1 cellular context compared by ENCODE assay signal in genomic region chr15:90054618-90055097, GRCh38.
TF ChIP-seq lines count a peak whose summit lies in the region.

No MANE protein-coding gene starts in this region.

TF ChIP-seq in HepG2, 621 proteins besides CTCF, POLR2A, EP300 and RAD21 (continues in another document):
- no peak for TF ChIP-seq ZNF280D (CRISPR knock-in tag; IDR thresholded peaks at IDR 0.05)
- no peak for TF ChIP-seq SIN3B (IDR thresholded peaks at IDR 0.05; ENCODE audit: low read length)
- TF ChIP-seq ZBTB8A (CRISPR knock-in tag; IDR thresholded peaks at IDR 0.05; ENCODE audit: borderline replicate concordance, low read depth), result no peak
- TF ChIP-seq ZMYM4 (CRISPR knock-in tag; IDR thresholded peaks at IDR 0.05), result 0 out of 2 replicates have a peak, but pooled peaks have one; percentile 15
- no peak for TF ChIP-seq ZNF790 (CRISPR knock-in tag; IDR thresholded peaks at IDR 0.05; ENCODE audit: borderline replicate concordance)
- no peak for TF ChIP-seq FOXP1 (IDR thresholded peaks at IDR 0.05)
- peak; percentile 27 for TF ChIP-seq FOXP1 (CRISPR knock-in tag; IDR thresholded peaks at IDR 0.05)
- TF ChIP-seq ZBTB46 (CRISPR knock-in tag; IDR thresholded peaks at IDR 0.05; ENCODE audit: borderline replicate concordance), result no peak
- TF ChIP-seq PHF21A (CRISPR knock-in tag; IDR thresholded peaks at IDR 0.05), result peak; percentile 77
- no peak for TF ChIP-seq ZNF256 (CRISPR knock-in tag; conservative IDR thresholded peaks at IDR 0.05)
- no peak for TF ChIP-seq IRF1 (CRISPR knock-in tag; IDR thresholded peaks at IDR 0.05; ENCODE audit: low read depth)
- TF ChIP-seq RBFOX2 (IDR thresholded peaks at IDR 0.05; ENCODE audit: low read depth, low read length), result no peak
- 0 out of 2 replicates have a peak, but pooled peaks have one; percentile 45 for TF ChIP-seq CREM (IDR thresholded peaks at IDR 0.05)
- TF ChIP-seq CREM (CRISPR knock-in tag; IDR thresholded peaks at IDR 0.05), result no peak
- TF ChIP-seq ZNF230 (CRISPR knock-in tag; IDR thresholded peaks at IDR 0.05), result no peak
- TF ChIP-seq ATF7 (IDR thresholded peaks at IDR 0.05), result no peak
- TF ChIP-seq ATF7 (CRISPR knock-in tag; IDR thresholded peaks at IDR 0.05), result no peak
- no peak for TF ChIP-seq IRF2 (CRISPR knock-in tag; IDR thresholded peaks at IDR 0.05)
- TF ChIP-seq AHR (CRISPR knock-in tag; IDR thresholded peaks at IDR 0.05), result no peak; the same call in 1 of the 2 replicates
- TF ChIP-seq HOXA5 (CRISPR knock-in tag; IDR thresholded peaks at IDR 0.05), result no peak
- TF ChIP-seq JUN (CRISPR knock-in tag; IDR thresholded peaks at IDR 0.05), result no peak
- no peak for TF ChIP-seq MEF2D (CRISPR knock-in tag; IDR thresholded peaks at IDR 0.05)
- no peak for TF ChIP-seq ZNF766 (CRISPR knock-in tag; IDR thresholded peaks at IDR 0.05; ENCODE audit: borderline replicate concordance)
- TF ChIP-seq STAT6 (CRISPR knock-in tag; IDR thresholded peaks at IDR 0.05; ENCODE audit: borderline replicate concordance), result no peak
- TF ChIP-seq NKX3-1 (CRISPR knock-in tag; IDR thresholded peaks at IDR 0.05), result no peak
- no peak for TF ChIP-seq MXI1 (IDR thresholded peaks at IDR 0.05; ENCODE audit: borderline replicate concordance, low read depth, low read length)
- no peak for TF ChIP-seq HBP1 (CRISPR knock-in tag; IDR thresholded peaks at IDR 0.05; ENCODE audit: low read depth)
- no peak for TF ChIP-seq RORA (CRISPR knock-in tag; IDR thresholded peaks at IDR 0.05)
- TF ChIP-seq CBX1 (IDR thresholded peaks at IDR 0.05; ENCODE audit: low read depth), result no peak
- no peak for TF ChIP-seq NR0B2 (CRISPR knock-in tag; IDR thresholded peaks at IDR 0.05)
- TF ChIP-seq ZNF430 (CRISPR knock-in tag; IDR thresholded peaks at IDR 0.05), result 0 out of 2 replicates have a peak, but pooled peaks have one; percentile 58
- TF ChIP-seq HMG20A (CRISPR knock-in tag; IDR thresholded peaks at IDR 0.05; ENCODE audit: borderline replicate concordance), result peak; percentile 16; the same call in 1 of the 2 replicates
- TF ChIP-seq NCOA5 (CRISPR knock-in tag; IDR thresholded peaks at IDR 0.05), result no peak
- no peak for TF ChIP-seq ZNF737 (CRISPR knock-in tag; IDR thresholded peaks at IDR 0.05; ENCODE audit: borderline replicate concordance)
- no peak; the same call in 1 of the 2 replicates for TF ChIP-seq MED13 (CRISPR knock-in tag; IDR thresholded peaks at IDR 0.05)
- TF ChIP-seq ZNF253 (CRISPR knock-in tag; IDR thresholded peaks at IDR 0.05; ENCODE audit: borderline replicate concordance), result no peak
- TF ChIP-seq TIGD3 (CRISPR knock-in tag; IDR thresholded peaks at IDR 0.05; ENCODE audit: borderline replicate concordance), result no peak
- TF ChIP-seq THYN1 (CRISPR knock-in tag; IDR thresholded peaks at IDR 0.05; ENCODE audit: borderline replicate concordance, low read depth), result no peak
- no peak for TF ChIP-seq ZFP62 (CRISPR knock-in tag; IDR thresholded peaks at IDR 0.05)
- TF ChIP-seq ZIK1 (CRISPR knock-in tag; IDR thresholded peaks at IDR 0.05; ENCODE audit: borderline replicate concordance, low read depth), result no peak
- TF ChIP-seq GABPB1 (CRISPR knock-in tag; IDR thresholded peaks at IDR 0.05), result no peak; the same call in 1 of the 2 replicates
- TF ChIP-seq GRHL1 (CRISPR knock-in tag; conservative IDR thresholded peaks at IDR 0.05), result no peak
- no peak for TF ChIP-seq E2F5 (CRISPR knock-in tag; conservative IDR thresholded peaks at IDR 0.05)
- no peak for TF ChIP-seq NBN (conservative IDR thresholded peaks at IDR 0.05)
- no peak for TF ChIP-seq ZNF776 (CRISPR knock-in tag; IDR thresholded peaks at IDR 0.05)
- TF ChIP-seq ZNF552 (CRISPR knock-in tag; IDR thresholded peaks at IDR 0.05; ENCODE audit: borderline replicate concordance), result no peak
- no peak for TF ChIP-seq ZNF512B (CRISPR knock-in tag; IDR thresholded peaks at IDR 0.05; ENCODE audit: borderline replicate concordance)
- TF ChIP-seq TERF1 (CRISPR knock-in tag; IDR thresholded peaks at IDR 0.05), result no peak
- TF ChIP-seq ZNF75D (CRISPR knock-in tag; IDR thresholded peaks at IDR 0.05; ENCODE audit: borderline replicate concordance), result no peak
